Comparison of ENCODE assay signal across 8 cellular contexts in genomic region chr4:182478475-182478874, GRCh38.
DNase-seq lines count a peak whose midpoint lies in the region; ATAC-seq, FAIRE-seq and TF ChIP-seq lines count a peak whose summit lies in the region.

No MANE protein-coding gene starts in this region.

- no peaks in the 10 kb centered on the region for H3K9me3 Mint-ChIP-seq in MCF 10A (ENCODE audit: unreplicated experiment)
- H3K9me3 Mint-ChIP-seq in stimulated activated memory B cell treated with anti-CD40 and anti-IgM and Interleukin-4, amounts not matched to agents 10 μg/mL and 1 μg/mL and 100 μg/mL, for 72 hours = no peaks in the 10 kb centered on the region

- peak; percentile 67 for ATAC-seq in GM18498 (IDR thresholded peaks at IDR 0.05; ENCODE audit: unreplicated experiment)
- peak; percentile 79 for ATAC-seq in HG03175 (IDR thresholded peaks at IDR 0.05; ENCODE audit: unreplicated experiment)
- no peak for ATAC-seq in stimulated activated memory B cell treated with anti-CD40 and anti-IgM and Interleukin-4, amounts not matched to agents 10 μg/mL and 1 μg/mL and 100 μg/mL, for 72 hours

- intact Hi-C loops in MCF 10A (cut with micrococcal nuclease) = loop anchor here (1.0 to 10.0 kb wide), 2 partner anchors 328 to 446 kb away; no protein-coding TSS in a partner anchor

- peak; percentile 95 for FAIRE-seq in A204.1 (lab: Jason Lieb, UNC)

- no peaks in the 10 kb centered on the region for H3K36me3 Mint-ChIP-seq in MCF 10A (ENCODE audit: insufficient read depth, unreplicated experiment)
- H3K36me3 Mint-ChIP-seq in stimulated activated memory B cell treated with anti-CD40 and anti-IgM and Interleukin-4, amounts not matched to agents 10 μg/mL and 1 μg/mL and 100 μg/mL, for 72 hours = no peaks in the 10 kb centered on the region

- H3K27ac Mint-ChIP-seq in MCF 10A (ENCODE audit: low read depth, unreplicated experiment) = no peak overlapping the region
- no peak overlapping the region for H3K27ac Mint-ChIP-seq in stimulated activated memory B cell treated with anti-CD40 and anti-IgM and Interleukin-4, amounts not matched to agents 10 μg/mL and 1 μg/mL and 100 μg/mL, for 72 hours

- DNase-seq in NCI-H446 treated with DMSO at 0.1 percent for 48 hours (lab: John Stamatoyannopoulos, UW) = peak; percentile 19
- DNase-seq in MCF 10A (ENCODE audit: unreplicated experiment) = peak; percentile 50
- DNase-seq in lung microvascular endothelial cell (ENCODE audit: low read depth in 2 of 2) = peak; percentile 74
- DNase-seq in effector CD8-positive, alpha-beta T cell (lab: John Stamatoyannopoulos, UW) = no peak

- no peak overlapping the region for H3K4me3 Mint-ChIP-seq in MCF 10A (ENCODE audit: unreplicated experiment)
- no peak overlapping the region for H3K4me3 Mint-ChIP-seq in stimulated activated memory B cell treated with anti-CD40 and anti-IgM and Interleukin-4, amounts not matched to agents 10 μg/mL and 1 μg/mL and 100 μg/mL, for 72 hours

- BruUV-seq in MCF 10A (replicated peaks; lab: Mats Ljungman, UMichigan) = no TSS peak

- POLR2A ChIA-PET in MCF 10A (lab: Yijun Ruan, JAX) = interaction anchor here (0.6 kb wide), 1 partner anchor 306 kb away, joined by 4 read pairs; no protein-coding TSS in a partner anchor

- no peaks in the 10 kb centered on the region for H3K27me3 Mint-ChIP-seq in MCF 10A (ENCODE audit: insufficient read depth, unreplicated experiment)
- no peaks in the 10 kb centered on the region for H3K27me3 Mint-ChIP-seq in stimulated activated memory B cell treated with anti-CD40 and anti-IgM and Interleukin-4, amounts not matched to agents 10 μg/mL and 1 μg/mL and 100 μg/mL, for 72 hours

- H3K4me1 Mint-ChIP-seq in MCF 10A (ENCODE audit: insufficient read depth, unreplicated experiment) = no peaks in the 10 kb centered on the region
- H3K4me1 Mint-ChIP-seq in stimulated activated memory B cell treated with anti-CD40 and anti-IgM and Interleukin-4, amounts not matched to agents 10 μg/mL and 1 μg/mL and 100 μg/mL, for 72 hours = no peaks in the 10 kb centered on the region

- TF ChIP-seq CTCF in MCF 10A (IDR thresholded peaks at IDR 0.05; ENCODE audit: unreplicated experiment) = peak; percentile 57

- CTCF ChIA-PET in MCF 10A (lab: Yijun Ruan, JAX) = no interaction called here
